ENCODE assay signal across 10 cellular contexts in genomic region chr16:88697831-88698693, GRCh38. TPM values are rescaled to one million over a fixed set of nuclear protein-coding genes. Genes with fewer than 3 reads are reported as not detected.
DNase-seq lines count a peak whose midpoint lies in the region; ATAC-seq and TF ChIP-seq lines count a peak whose summit lies in the region.
"Had no signal": no experiment of that assay in that cellular context is flagged by ENCODE, and none has a peak within 500 bp of the region (broad histone marks: within the 10 kb centered on the region; RNA-seq: fewer than 3 reads in every experiment).

No MANE protein-coding gene starts in this region.

- ATAC-seq in HG02973 (IDR thresholded peaks at IDR 0.05; ENCODE audit: unreplicated experiment), result no peak

- H3K27ac Mint-ChIP-seq in activated T-cell treated with anti-CD3 and anti-CD28 coated beads, Interleukin-2, amount 50 U/mL, for 24 hours, result peak overlapping the region; percentile 69
- peak overlapping the region; percentile 80 to 96 (median 85) for H3K27ac Mint-ChIP-seq in IgD-negative memory B cell

- H3K27me3 Mint-ChIP-seq in activated T-cell treated with anti-CD3 and anti-CD28 coated beads, Interleukin-2, amount 50 U/mL, for 24 hours, result no peaks in the 10 kb centered on the region
- H3K27me3 Mint-ChIP-seq in IgD-negative memory B cell, result no peaks in the 10 kb centered on the region

- H3K36me3 Mint-ChIP-seq in activated T-cell treated with anti-CD3 and anti-CD28 coated beads, Interleukin-2, amount 50 U/mL, for 24 hours (ENCODE audit: low read depth), result peaks cover 54% of the 10 kb centered on the region
- no peaks in the 10 kb centered on the region for H3K36me3 Mint-ChIP-seq in IgD-negative memory B cell

- H3K9me3 Mint-ChIP-seq in activated T-cell treated with anti-CD3 and anti-CD28 coated beads, Interleukin-2, amount 50 U/mL, for 24 hours, result no peaks in the 10 kb centered on the region
- H3K9me3 Mint-ChIP-seq in IgD-negative memory B cell, result no peaks in the 10 kb centered on the region

- H3K4me3 Mint-ChIP-seq in activated T-cell treated with anti-CD3 and anti-CD28 coated beads, Interleukin-2, amount 50 U/mL, for 24 hours, result no peak overlapping the region
- H3K4me3 Mint-ChIP-seq in IgD-negative memory B cell, result peak overlapping the region in 3 of 4 donors; percentile 66 to 85 (median 75)

- no peak overlapping the region for H3K4me3 ChIP-seq in retinal pigment epithelial cell (ENCODE audit: low read length)
- H3K4me3 ChIP-seq: sigmoid colon had no signal

- H3K4me1 Mint-ChIP-seq in activated T-cell treated with anti-CD3 and anti-CD28 coated beads, Interleukin-2, amount 50 U/mL, for 24 hours (ENCODE audit: low read depth), result peaks cover 59% of the 10 kb centered on the region
- peaks cover 26 to 28% (median 26%) of the 10 kb centered on the region in 3 donors for H3K4me1 Mint-ChIP-seq in IgD-negative memory B cell

- no peak for DNase-seq in activated T-cell treated with anti-CD3 and anti-CD28 coated beads, Interleukin-2, amount 50 U/mL, for 24 hours
- no peak for DNase-seq in activated T-cell treated with anti-CD3 and anti-CD28 coated beads, Interleukin-2, amount 50 U/mL, for 48 hours
- DNase-seq in dermis blood vessel endothelial cell (peak; percentile 47), retinal pigment epithelial cell (ENCODE audit: low read depth) (no peak), NCI-H446 treated with DMSO at 0.1 percent for 48 hours (lab: John Stamatoyannopoulos, UW) (no peak), DMS79 treated with DMSO at 0.1 percent for 48 hours (lab: John Stamatoyannopoulos, UW) (no peak)
- DNase-seq: aorta, sigmoid colon had no signal

- peak; percentile 50 for TF ChIP-seq CTCF in retinal pigment epithelial cell (conservative IDR thresholded peaks at IDR 0.05; ENCODE audit: low read depth, low read length)

RNA-seq across cellular contexts. Expression of gene RNF166, which starts 8.1 kb away (rescaled TPM):
- 33.9 TPM for polyA plus RNA-seq in IgD-negative memory B cell
- total RNA-seq in dermis blood vessel endothelial cell, result 11.6 and 15.1 TPM in 2 replicates

RNA-seq across cellular contexts. Expression of gene CTU2, which starts 8.2 kb away (rescaled TPM):
- 12.1 TPM for polyA plus RNA-seq in IgD-negative memory B cell
- total RNA-seq in dermis blood vessel endothelial cell, result 11.6 and 17.6 TPM in 2 replicates

RNA-seq across cellular contexts. Expression of gene SNAI3, which starts 11.8 kb away (rescaled TPM):
- 12.3 TPM for polyA plus RNA-seq in IgD-negative memory B cell
- total RNA-seq in dermis blood vessel endothelial cell, result 0.09 TPM in 1 of 2 replicates, not detected in the other

RNA-seq across cellular contexts. Expression of gene MVD, which starts 35.2 kb away (rescaled TPM):
- 26.0 TPM for polyA plus RNA-seq in IgD-negative memory B cell
- 63.3 and 119 TPM in 2 replicates for total RNA-seq in dermis blood vessel endothelial cell

RNA-seq across cellular contexts. Expression of gene CYBA, which starts 47.2 kb away (rescaled TPM):
- 1,890 TPM for polyA plus RNA-seq in IgD-negative memory B cell
- 135 and 286 TPM in 2 replicates for total RNA-seq in dermis blood vessel endothelial cell
